8 cellular contexts compared by ENCODE assay signal in the genomic region with DNA sequence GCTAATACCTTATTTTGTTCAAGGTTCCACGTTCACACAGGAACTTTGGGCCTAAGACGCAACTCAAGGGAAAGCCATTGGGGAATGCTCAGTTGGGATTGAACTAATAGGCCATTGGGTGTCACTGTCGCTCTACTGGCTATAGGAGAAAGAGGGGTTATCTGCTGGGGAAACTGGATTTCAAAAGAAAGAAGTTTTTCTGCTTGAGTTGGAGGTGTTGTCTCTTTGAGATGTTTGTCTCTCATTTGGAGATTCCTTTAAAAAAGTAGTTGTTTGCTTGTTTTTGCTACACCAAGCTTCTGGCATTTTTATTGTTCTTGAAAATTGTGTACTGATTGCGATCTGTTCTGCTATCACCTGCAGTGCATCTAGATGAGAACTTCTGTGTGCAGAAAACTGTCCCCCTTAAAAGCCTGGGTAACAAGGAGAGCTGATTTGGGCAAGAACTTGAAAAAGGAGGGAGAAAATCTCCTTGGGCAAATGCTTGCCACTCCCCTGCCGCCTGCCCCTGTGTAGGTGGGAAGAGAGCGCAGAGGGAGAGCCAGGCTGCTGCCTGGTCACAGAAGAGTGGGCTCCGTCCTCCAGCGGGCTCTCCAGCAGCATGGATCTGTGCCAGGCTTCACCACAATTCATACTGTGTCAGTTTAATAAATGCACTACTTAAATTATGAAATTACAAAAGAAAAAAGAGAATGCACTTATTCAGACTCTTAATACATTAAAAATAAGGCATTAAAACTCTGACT. TPM values are rescaled to one million over a fixed set of nuclear protein-coding genes. Genes with fewer than 3 reads are reported as not detected.
DNase-seq lines count a peak whose midpoint lies in the region; ATAC-seq and TF ChIP-seq lines count a peak whose summit lies in the region.

No MANE protein-coding gene starts in this region.

- H3K27me3 Mint-ChIP-seq in GM23338 (ENCODE audit: insufficient read depth, low read depth, poor library complexity) (no peaks in the 10 kb centered on the region), neural crest cell (ENCODE audit: low read depth) (peaks cover 2% of the 10 kb centered on the region)

- no peaks in the 10 kb centered on the region for H3K9me3 ChIP-seq in BLaER1

- H3K36me3 ChIP-seq in BLaER1 (no peaks in the 10 kb centered on the region; the same call in 1 of the 2 replicates), GM23338 (ENCODE audit: insufficient read depth) (no peaks in the 10 kb centered on the region)

- H3K4me3 Mint-ChIP-seq in GM23338 = no peak overlapping the region; the same call in 2 of the 3 replicates
- no peak overlapping the region for H3K4me3 Mint-ChIP-seq in neural crest cell

- TF ChIP-seq CTCF in GM23338 (conservative IDR thresholded peaks at IDR 0.05; ENCODE audit: low read depth in 2 of 2) = peak; percentile 71 to 89
- peak; percentile 70 for TF ChIP-seq CTCF in neural crest cell (conservative IDR thresholded peaks at IDR 0.05)

- ATAC-seq in GM23338 = peak; percentile 63
- ATAC-seq in HG02884 (IDR thresholded peaks at IDR 0.05; ENCODE audit: unreplicated experiment) = no peak
- ATAC-seq in HG03097 (IDR thresholded peaks at IDR 0.05; ENCODE audit: low FRiP score, unreplicated experiment) = no peak

- no peak overlapping the region for H2AFZ ChIP-seq in GM23338

- H3K4me3 ChIP-seq in BLaER1 (no peak overlapping the region), GM23338 (no peak overlapping the region)

- H3K9ac ChIP-seq in BLaER1 = no peak overlapping the region

- H3K36me3 Mint-ChIP-seq in GM23338 (ENCODE audit: low read depth) (no peaks in the 10 kb centered on the region; the same call in 2 of the 3 replicates), neural crest cell (ENCODE audit: low read depth) (peaks cover 1% of the 10 kb centered on the region)

- H3K4me2 ChIP-seq in BLaER1 (peak overlapping the region; percentile 71), GM23338 (no peak overlapping the region)

- H3K27ac ChIP-seq in BLaER1 = no peak overlapping the region
- peak overlapping the region; percentile 17; the same call in 1 of the 2 replicates for H3K27ac ChIP-seq in GM23338 (ENCODE audit: low read depth)

- no peaks in the 10 kb centered on the region; the same call in 1 of the 2 replicates for H3F3A ChIP-seq in GM23338 (replicated peaks; ENCODE audit: low read depth)

- H3K27me3 ChIP-seq in BLaER1 (no peaks in the 10 kb centered on the region), GM23338 (ENCODE audit: insufficient read depth) (no peaks in the 10 kb centered on the region)

- no peaks in the 10 kb centered on the region for H3K9me2 ChIP-seq in GM23338 (ENCODE audit: insufficient read depth)

- H3K9me3 Mint-ChIP-seq in GM23338 = no peaks in the 10 kb centered on the region
- no peaks in the 10 kb centered on the region for H3K9me3 Mint-ChIP-seq in neural crest cell

- H3K27ac Mint-ChIP-seq in GM23338 = no peak overlapping the region
- H3K27ac Mint-ChIP-seq in neural crest cell (ENCODE audit: unreplicated experiment) = no peak overlapping the region

- H3K4me1 ChIP-seq in BLaER1 = peaks cover 71% of the 10 kb centered on the region
- H3K4me1 ChIP-seq in GM23338 (ENCODE audit: insufficient read depth) = peaks cover 62% of the 10 kb centered on the region

- peaks cover 72% of the 10 kb centered on the region for H3K4me1 Mint-ChIP-seq in GM23338
- peaks cover 49% of the 10 kb centered on the region for H3K4me1 Mint-ChIP-seq in neural crest cell

- H4K20me1 ChIP-seq in BLaER1 (peaks cover 100% of the 10 kb centered on the region), GM23338 (replicated peaks; ENCODE audit: insufficient read depth) (peaks cover 17% of the 10 kb centered on the region)

- peaks cover 77% of the 10 kb centered on the region for H3K79me2 ChIP-seq in GM23338 (replicated peaks; ENCODE audit: insufficient read depth)

- peak; percentile 83 for DNase-seq in GM23338 (ENCODE audit: low spot score)
- DNase-seq in NCI-H69 (lab: John Stamatoyannopoulos, UW) = peak; percentile 65
- peak; percentile 35 for DNase-seq in cerebellum (ENCODE audit: low spot score)
- no peak for DNase-seq in neural crest cell (ENCODE audit: low read depth, low spot score)
- DNase-seq in cerebellar nuclear complex (lab: John Stamatoyannopoulos, UW) = no peak

TF ChIP-seq in GM23338, 12 proteins besides CTCF, POLR2A, EP300 and RAD21 (continues in another document):
- TF ChIP-seq EZH2 (IDR thresholded peaks at IDR 0.05; ENCODE audit: low read depth, unreplicated experiment) (no peak), EZH2phosphoT487 (IDR thresholded peaks at IDR 0.05; ENCODE audit: unreplicated experiment) (no peak), ZNF114 (CRISPR knock-in tag; IDR thresholded peaks at IDR 0.05) (no peak), POLR2AphosphoS5 (IDR thresholded peaks at IDR 0.05; ENCODE audit: low read depth) (no peak), CREB1 (CRISPR knock-in tag; IDR thresholded peaks at IDR 0.05; ENCODE audit: low read depth) (no peak), JUNB (IDR thresholded peaks at IDR 0.05; ENCODE audit: unreplicated experiment) (no peak), NANOG (IDR thresholded peaks at IDR 0.05; ENCODE audit: borderline replicate concordance) (no peak), STAT1 (IDR thresholded peaks at IDR 0.05; ENCODE audit: unreplicated experiment) (no peak), ZNF331 (CRISPR knock-in tag; IDR thresholded peaks at IDR 0.05; ENCODE audit: low read depth) (no peak)
- TF ChIP-seq, protein P1, sequence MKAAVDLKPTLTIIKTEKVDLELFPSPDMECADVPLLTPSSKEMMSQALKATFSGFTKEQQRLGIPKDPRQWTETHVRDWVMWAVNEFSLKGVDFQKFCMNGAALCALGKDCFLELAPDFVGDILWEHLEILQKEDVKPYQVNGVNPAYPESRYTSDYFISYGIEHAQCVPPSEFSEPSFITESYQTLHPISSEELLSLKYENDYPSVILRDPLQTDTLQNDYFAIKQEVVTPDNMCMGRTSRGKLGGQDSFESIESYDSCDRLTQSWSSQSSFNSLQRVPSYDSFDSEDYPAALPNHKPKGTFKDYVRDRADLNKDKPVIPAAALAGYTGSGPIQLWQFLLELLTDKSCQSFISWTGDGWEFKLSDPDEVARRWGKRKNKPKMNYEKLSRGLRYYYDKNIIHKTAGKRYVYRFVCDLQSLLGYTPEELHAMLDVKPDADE (IDR thresholded peaks at IDR 0.05) = no peak
- TF ChIP-seq, protein P2, sequence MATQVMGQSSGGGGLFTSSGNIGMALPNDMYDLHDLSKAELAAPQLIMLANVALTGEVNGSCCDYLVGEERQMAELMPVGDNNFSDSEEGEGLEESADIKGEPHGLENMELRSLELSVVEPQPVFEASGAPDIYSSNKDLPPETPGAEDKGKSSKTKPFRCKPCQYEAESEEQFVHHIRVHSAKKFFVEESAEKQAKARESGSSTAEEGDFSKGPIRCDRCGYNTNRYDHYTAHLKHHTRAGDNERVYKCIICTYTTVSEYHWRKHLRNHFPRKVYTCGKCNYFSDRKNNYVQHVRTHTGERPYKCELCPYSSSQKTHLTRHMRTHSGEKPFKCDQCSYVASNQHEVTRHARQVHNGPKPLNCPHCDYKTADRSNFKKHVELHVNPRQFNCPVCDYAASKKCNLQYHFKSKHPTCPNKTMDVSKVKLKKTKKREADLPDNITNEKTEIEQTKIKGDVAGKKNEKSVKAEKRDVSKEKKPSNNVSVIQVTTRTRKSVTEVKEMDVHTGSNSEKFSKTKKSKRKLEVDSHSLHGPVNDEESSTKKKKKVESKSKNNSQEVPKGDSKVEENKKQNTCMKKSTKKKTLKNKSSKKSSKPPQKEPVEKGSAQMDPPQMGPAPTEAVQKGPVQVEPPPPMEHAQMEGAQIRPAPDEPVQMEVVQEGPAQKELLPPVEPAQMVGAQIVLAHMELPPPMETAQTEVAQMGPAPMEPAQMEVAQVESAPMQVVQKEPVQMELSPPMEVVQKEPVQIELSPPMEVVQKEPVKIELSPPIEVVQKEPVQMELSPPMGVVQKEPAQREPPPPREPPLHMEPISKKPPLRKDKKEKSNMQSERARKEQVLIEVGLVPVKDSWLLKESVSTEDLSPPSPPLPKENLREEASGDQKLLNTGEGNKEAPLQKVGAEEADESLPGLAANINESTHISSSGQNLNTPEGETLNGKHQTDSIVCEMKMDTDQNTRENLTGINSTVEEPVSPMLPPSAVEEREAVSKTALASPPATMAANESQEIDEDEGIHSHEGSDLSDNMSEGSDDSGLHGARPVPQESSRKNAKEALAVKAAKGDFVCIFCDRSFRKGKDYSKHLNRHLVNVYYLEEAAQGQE (IDR thresholded peaks at IDR 0.05; ENCODE audit: unreplicated experiment) = no peak

RNA-seq across cellular contexts. Expression of gene PEX14, which starts 39.9 kb away (rescaled TPM):
- total RNA-seq in GM23338 (2014; rRNA removed; shearing (Covaris generic)) = 14.0 and 19.6 TPM in 2 replicates
- 16.4 and 17.6 TPM in 2 replicates for polyA plus RNA-seq in GM23338 (2016; fragmentation: Nextera tagmentation; extraction: Ambion mirVana)
- total RNA-seq in cerebellum (8.4 TPM), neural crest cell (21.5 and 28.0 TPM in 2 replicates)

RNA-seq across cellular contexts. Expression of gene DFFA, which starts 42.3 kb away (rescaled TPM):
- 77.4 and 82.0 TPM in 2 replicates for total RNA-seq in GM23338 (2014; rRNA removed; shearing (Covaris generic))
- 61.4 and 65.2 TPM in 2 replicates for polyA plus RNA-seq in GM23338 (2016; fragmentation: Nextera tagmentation; extraction: Ambion mirVana)
- total RNA-seq in cerebellum = 22.6 TPM
- total RNA-seq in neural crest cell = 50.5 and 54.0 TPM in 2 replicates

Comparison
In these comparisons a context has a peak if more than half of its experiments do, and no peak if none do; other contexts are left out.
1. DNase-seq: peak in GM23338 (single experiment), NCI-H69 (single experiment) and cerebellum (single experiment); none in neural crest cell (single experiment) and cerebellar nuclear complex (0 of 2).